ENCODE assay signal across 10 cellular contexts in the genomic region with DNA sequence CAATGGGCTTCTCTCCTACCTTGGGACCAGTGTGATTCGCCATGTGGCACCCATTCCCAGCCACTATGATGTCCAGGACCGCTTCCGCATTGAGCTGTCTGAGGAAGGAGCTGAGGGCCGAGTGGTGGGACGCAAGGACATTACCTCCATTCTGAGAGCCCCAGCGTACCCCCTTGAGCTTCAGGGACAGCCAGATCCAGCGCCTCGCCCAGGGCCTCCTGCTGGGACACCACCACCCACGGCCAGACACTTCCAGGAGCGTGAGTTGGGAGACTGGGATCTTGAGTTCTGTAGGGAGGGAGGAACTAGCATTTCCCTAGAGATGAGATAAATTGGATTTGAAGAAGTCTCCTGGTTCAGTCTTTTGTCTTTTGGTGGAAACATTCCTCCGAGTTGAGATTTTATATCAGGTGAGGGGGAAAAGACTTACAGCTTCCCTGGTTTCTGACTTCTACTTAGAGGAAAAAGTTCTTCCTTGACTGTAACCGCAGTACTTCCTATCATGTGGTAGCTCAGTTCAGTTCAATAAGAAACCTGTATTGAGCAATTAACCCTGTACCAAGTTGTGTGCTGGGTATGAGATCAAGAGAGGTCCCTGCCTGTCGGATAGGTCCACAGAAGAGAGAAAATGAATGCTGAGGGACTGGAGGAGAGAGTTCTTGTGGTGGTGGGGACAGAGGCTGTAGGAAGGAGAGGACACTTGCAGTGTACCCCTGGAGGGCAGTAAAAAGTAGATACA. TPM values are rescaled to one million over a fixed set of nuclear protein-coding genes. Genes with fewer than 3 reads are reported as not detected.
DNase-seq lines count a peak whose midpoint lies in the region; ATAC-seq, FAIRE-seq and TF ChIP-seq lines count a peak whose summit lies in the region.
"Had no signal": no experiment of that assay in that cellular context is flagged by ENCODE, and none has a peak within 500 bp of the region (broad histone marks: within the 10 kb centered on the region; RNA-seq: fewer than 3 reads in every experiment).

No MANE protein-coding gene starts in this region.

- no peak overlapping the region for H3K56ac ChIP-seq in H1 (replicated peaks; ENCODE audit: insufficient read length, low read depth, low read length)

- H3K4me3 ChIP-seq in GM23248 (peak overlapping the region; percentile 89; the same call in 1 of the 2 replicates), Panc1 (ENCODE audit: low read depth in 2 of 2, low read length in 2 of 2) (peak overlapping the region; percentile 80 to 82), H1 (ENCODE audit: extremely low read depth in 1 of 4, insufficient read depth in 2 of 4, low read depth in 3 of 4, low read length in 4 of 4) (peak overlapping the region in 1 of 4 experiments; percentile 75; a peak in 1 of 8 replicates), skeletal muscle cell (ENCODE audit: low read depth, low read length) (peak overlapping the region; percentile 88)

- H4K91ac ChIP-seq in H1 (replicated peaks; ENCODE audit: insufficient read length, low read length): no peak overlapping the region

- H3K36me3 ChIP-seq in GM23248 (ENCODE audit: low read depth): no peaks in the 10 kb centered on the region
- no peaks in the 10 kb centered on the region for H3K36me3 ChIP-seq in Panc1 (ENCODE audit: control insufficient read depth, insufficient read depth, low read length)
- H3K36me3 ChIP-seq in H1 (ENCODE audit: control insufficient read depth in 2 of 4, insufficient read depth in 4 of 4, low read length in 3 of 4): no peaks in the 10 kb centered on the region
- H3K36me3 ChIP-seq: adrenal gland had no signal

- H3K9me2 ChIP-seq in GM23248 (ENCODE audit: insufficient read depth): no peaks in the 10 kb centered on the region

- no peaks in the 10 kb centered on the region for H3K79me2 ChIP-seq in GM23248 (ENCODE audit: insufficient read depth)
- H3K79me2 ChIP-seq in H1 (ENCODE audit: control insufficient read depth in 1 of 2, insufficient read depth in 2 of 2, low read length in 2 of 2): no peaks in the 10 kb centered on the region

- H2AK5ac ChIP-seq in H1 (ENCODE audit: low read depth, low read length): no peak overlapping the region

- H4K20me1 ChIP-seq in GM23248 (ENCODE audit: insufficient read depth) (no peaks in the 10 kb centered on the region), H1 (replicated peaks in 1 of 2; ENCODE audit: control insufficient read depth in 1 of 2, insufficient read depth in 2 of 2, low read length in 2 of 2) (peaks cover 0 to 2% of the 10 kb centered on the region in 2 experiments)

- H3K4ac ChIP-seq in H1 (replicated peaks; ENCODE audit: insufficient read length, low read depth, low read length): no peak overlapping the region

- WGBS in GM23248 (ENCODE audit: low coverage in 1 of 2, low lambda C conversion rate in 2 of 2, missing lambda C conversion rate in 2 of 2), 2 experiments: 90 to 92% methylated on average over 13 of the region's 13 CpGs
- WGBS in H1 (ENCODE audit: extremely low coverage in 1 of 2, insufficient coverage in 1 of 2, insufficient read length in 1 of 2, insufficient replicate concordance in 2 of 2, low coverage in 1 of 2, low lambda C conversion rate in 2 of 2, missing lambda C conversion rate in 1 of 2), 2 experiments: 88% methylated on average over 13 of the region's 13 CpGs; no CpG with 5 or more reads in 1 of the 2 experiments

- TF ChIP-seq EP300 in H1 (IDR thresholded peaks at IDR 0.05; ENCODE audit: borderline replicate concordance in 1 of 2, low read depth in 2 of 2, low read length in 2 of 2): no peak

- TF ChIP-seq RAD21 in H1 (IDR thresholded peaks at IDR 0.05 in 1 of 2, conservative IDR thresholded peaks at IDR 0.05 in 1 of 2; ENCODE audit: low read depth in 2 of 2, low read length in 2 of 2): no peak

- no TSS peak for BruUV-seq in Panc1 (replicated peaks; lab: Mats Ljungman, UMichigan)

- ATAC-seq in Panc1 (no peak), GM21825 (IDR thresholded peaks at IDR 0.05; ENCODE audit: unreplicated experiment) (no peak)

- H2BK5ac ChIP-seq in H1 (ENCODE audit: low read depth, low read length): no peak overlapping the region

- H3K27ac ChIP-seq in GM23248 (no peak overlapping the region), Panc1 (ENCODE audit: low read length) (no peak overlapping the region), H1 (ENCODE audit: low read depth, low read length) (no peak overlapping the region)

- no peak overlapping the region for H3K9ac ChIP-seq in GM23248
- H3K9ac ChIP-seq in H1 (replicated peaks in 1 of 4; ENCODE audit: extremely low read depth in 1 of 4, low read depth in 3 of 4, low read length in 3 of 4): no peak overlapping the region; a peak in 1 of 7 replicates

- no peak overlapping the region for H3K4me2 ChIP-seq in GM23248 (ENCODE audit: unreplicated experiment)
- H3K4me2 ChIP-seq in H1 (ENCODE audit: insufficient read depth in 1 of 2, low read depth in 2 of 2, low read length in 2 of 2): peak overlapping the region; percentile 68 to 94; a peak in 3 of 4 replicates

- H3K18ac ChIP-seq in H1 (ENCODE audit: extremely low read depth, low read length): no peak overlapping the region

- H4K5ac ChIP-seq in H1 (ENCODE audit: insufficient read length, low read depth, low read length): no peak overlapping the region

- H2BK20ac ChIP-seq in H1 (ENCODE audit: low read length): no peak overlapping the region

- H3K14ac ChIP-seq in H1 (ENCODE audit: insufficient read length): no peak overlapping the region

- H2BK15ac ChIP-seq in H1 (ENCODE audit: low read length): peak overlapping the region; percentile 33; the same call in 1 of the 2 replicates

- CTCF ChIA-PET in Panc1 (lab: Charles Lee) (interaction anchor here (1.2 to 1.5 kb wide), 2 partner anchors 19 to 78 kb away, joined by 4 to 6 read pairs; no protein-coding TSS in a partner anchor), H1 (lab: Charles Lee; ENCODE audit: partially characterized antibody) (interaction anchor here (0.9 to 8.8 kb wide), 34 partner anchors 8 to 186 kb away, joined by 3 to 73 read pairs (median 5); partner anchors contain the start of genes ACTL6B, EPO, GIGYF1 and POP7)

- no peak overlapping the region for H4K8ac ChIP-seq in H1 (ENCODE audit: extremely low read depth, insufficient read depth, low read length)

- no peak for FAIRE-seq in H1 (lab: Jason Lieb, UNC)

- no peak for DNase-seq in GM23248
- no peak for DNase-seq in Panc1 (ENCODE audit: low read depth, low spot score)
- DNase-seq in H1 (ENCODE audit: low read depth in 1 of 2, low spot score in 2 of 2): no peak
- DNase-seq in skeletal muscle cell (ENCODE audit: low read depth): no peak
- no peak for DNase-seq in NCI-H1417 treated with DMSO at 0.1 percent for 48 hours (lab: John Stamatoyannopoulos, UW)
- no peak for DNase-seq in stimulated activated CD4-positive, alpha-beta T cell treated with anti-CD3 and anti-CD28 coated beads, Interleukin-4, amount 100 ng/mL, for 4 hours
- DNase-seq in UCSD-AML1 (lab: John Stamatoyannopoulos, UW; ENCODE audit: unreplicated experiment): no peak
- DNase-seq: NK-92 treated with Interleukin-12 subunit alpha and Interleukin-12 subunit beta, amount 100 ng/mL, for 24 hours had no signal

- H3K27me3 ChIP-seq in GM23248 (replicated peaks; ENCODE audit: insufficient read depth) (no peaks in the 10 kb centered on the region), Panc1 (ENCODE audit: control insufficient read depth, insufficient read depth, low read length) (no peaks in the 10 kb centered on the region), H1 (replicated peaks in 1 of 4; ENCODE audit: control insufficient read depth in 3 of 4, extremely low read depth in 1 of 4, insufficient read depth in 3 of 4, low read length in 3 of 4) (no peaks in the 10 kb centered on the region; a peak in 1 of 7 replicates)
- H3K27me3 ChIP-seq: adrenal gland had no signal

- H2BK12ac ChIP-seq in H1 (ENCODE audit: low read depth, low read length): no peak overlapping the region

- H3K79me1 ChIP-seq in H1 (ENCODE audit: low read depth, low read length): no peaks in the 10 kb centered on the region

- H3K23me2 ChIP-seq in H1 (ENCODE audit: low read depth, low read length): peaks cover 5% of the 10 kb centered on the region

- H2AFZ ChIP-seq in GM23248 (no peak overlapping the region), H1 (ENCODE audit: low read length) (no peak overlapping the region)

- no peak overlapping the region for H3K23ac ChIP-seq in H1 (ENCODE audit: insufficient read length)

- intact Hi-C loops in Panc1 (cut with micrococcal nuclease; ENCODE audit: unreplicated experiment): no loop called here

- in situ Hi-C loops in GM23248 (cut with MboI): no loop called here
- in situ Hi-C loops in Panc1 (cut with HindIII; ENCODE audit: low pct_unique_long_range_greater_than_20kb, low sequenced_read_pairs): no loop called here

- peaks cover 6% of the 10 kb centered on the region for H3F3A ChIP-seq in GM23248 (ENCODE audit: insufficient read depth)

- no peak for TF ChIP-seq POLR2A in H1 (IDR thresholded peaks at IDR 0.05; ENCODE audit: control extremely low read depth in 1 of 2, low read depth in 2 of 2, low read length in 2 of 2)

- no peaks in the 10 kb centered on the region for H3K4me1 ChIP-seq in GM23248 (ENCODE audit: insufficient read depth)
- H3K4me1 ChIP-seq in Panc1 (ENCODE audit: control insufficient read depth, insufficient read depth, low read length): peaks cover 5% of the 10 kb centered on the region
- H3K4me1 ChIP-seq in H1 (replicated peaks in 1 of 4; ENCODE audit: control insufficient read depth in 3 of 4, insufficient read depth in 4 of 4, low read length in 3 of 4): peaks cover 0 to 6% (median 2%) of the 10 kb centered on the region in 4 experiments; a peak in 3 of 7 replicates

- POLR2A ChIA-PET in Panc1 (lab: Charles Lee) (interaction anchor here (0.5 kb wide), 1 partner anchor 1131 kb away, joined by 6 read pairs; no protein-coding TSS in a partner anchor), H1 (lab: Charles Lee; ENCODE audit: partially characterized antibody) (interaction anchor here (1.1 to 2.4 kb wide), 6 partner anchors 9 to 215 kb away, joined by 3 to 19 read pairs (median 8); partner anchors contain the start of genes FBXO24, LRCH4 and PCOLCE)

- H2BK120ac ChIP-seq in H1 (replicated peaks; ENCODE audit: low read depth, low read length): no peak overlapping the region

- H3K9me3 ChIP-seq in GM23248 (ENCODE audit: low read depth) (no peaks in the 10 kb centered on the region), Panc1 (ENCODE audit: control insufficient read depth, insufficient read depth, low read depth, low read length) (no peaks in the 10 kb centered on the region), H1 (ENCODE audit: insufficient read depth in 2 of 2, low read depth in 1 of 2, low read length in 1 of 2) (no peaks in the 10 kb centered on the region)
- H3K9me3 ChIP-seq: adrenal gland had no signal

- no peak for TF ChIP-seq CTCF in Panc1 (IDR thresholded peaks at IDR 0.05)
- TF ChIP-seq CTCF in H1 (IDR thresholded peaks at IDR 0.05; ENCODE audit: control extremely low read depth in 1 of 3, insufficient read depth in 1 of 3, low read depth in 1 of 3, low read length in 3 of 3): no peak

RNA-seq across cellular contexts. Expression of gene MOSPD3, which starts 1.3 kb away (rescaled TPM):
- total RNA-seq in GM23248 (2014; rRNA removed; shearing (Covaris generic)): 14.0 and 17.5 TPM in 2 replicates
- 26.5 and 27.1 TPM in 2 replicates for polyA plus RNA-seq in GM23248 (2016; fragmentation: Nextera tagmentation; extraction: Ambion mirVana)
- 25.0 TPM for total RNA-seq in Panc1 (2021; ENCODE audit: unreplicated experiment)
- 39.7 TPM for polyA plus RNA-seq in Panc1 (2012; ENCODE audit: insufficient read length)
- total RNA-seq in H1 (2021; fragmentation: NEBNext Ultra II Directional; extraction: Animal tissue kit (Norgen Biotek cat#: 25700)): 19.3 and 20.7 TPM in 2 replicates
- 21.4 and 45.7 TPM in 2 replicates for polyA plus RNA-seq in H1 (2011; rRNA removed)
- polyA plus RNA-seq in H1 (2011; cell fraction: cytosol; rRNA removed): 10.1 TPM
- 23.8 TPM for polyA plus RNA-seq in H1 (2011; cell fraction: nucleus; rRNA removed)
- 15.9 to 26.5 TPM (median 22.6 TPM) in 4 replicates for polyA plus RNA-seq in H1 (2012, experiment 1 of 2)
- 25.8 TPM for polyA plus RNA-seq in H1 (2012, experiment 2 of 2)
- 19.0 TPM for polyA plus RNA-seq in H1 (2013, experiment 1 of 2)
- polyA plus RNA-seq in H1 (2013, experiment 2 of 2): 17.7 TPM
- 7.0 and 8.1 TPM in 2 replicates for polyA minus RNA-seq in H1 (2011; rRNA and poly(A)+ RNA removed)
- polyA minus RNA-seq in H1 (2011; cell fraction: cytosol; rRNA and poly(A)+ RNA removed): 7.4 TPM
- polyA minus RNA-seq in H1 (2011; cell fraction: nucleus; rRNA and poly(A)+ RNA removed): 8.7 TPM

RNA-seq across cellular contexts. Expression of gene PCOLCE, which starts 11.5 kb away (rescaled TPM):
- total RNA-seq in GM23248 (2014; rRNA removed; shearing (Covaris generic)): 211 and 267 TPM in 2 replicates
- 536 and 544 TPM in 2 replicates for polyA plus RNA-seq in GM23248 (2016; fragmentation: Nextera tagmentation; extraction: Ambion mirVana)
- total RNA-seq in Panc1 (2021; ENCODE audit: unreplicated experiment): 13.8 TPM
- polyA plus RNA-seq in Panc1 (2012; ENCODE audit: insufficient read length): 28.9 TPM
- 69.2 and 70.6 TPM in 2 replicates for total RNA-seq in H1 (2021; fragmentation: NEBNext Ultra II Directional; extraction: Animal tissue kit (Norgen Biotek cat#: 25700))
- polyA plus RNA-seq in H1 (2011; rRNA removed): 21.5 and 46.6 TPM in 2 replicates
- polyA plus RNA-seq in H1 (2011; cell fraction: cytosol; rRNA removed): 26.8 TPM
- 126 TPM for polyA plus RNA-seq in H1 (2011; cell fraction: nucleus; rRNA removed)
- polyA plus RNA-seq in H1 (2012, experiment 1 of 2): 80.3 to 96.2 TPM (median 87.0 TPM) in 4 replicates
- polyA plus RNA-seq in H1 (2012, experiment 2 of 2): 81.2 TPM
- 132 TPM for polyA plus RNA-seq in H1 (2013, experiment 1 of 2)
- polyA plus RNA-seq in H1 (2013, experiment 2 of 2): 122 TPM
- polyA minus RNA-seq in H1 (2011; rRNA and poly(A)+ RNA removed): 7.8 and 13.1 TPM in 2 replicates
- polyA minus RNA-seq in H1 (2011; cell fraction: cytosol; rRNA and poly(A)+ RNA removed): 27.5 TPM
- polyA minus RNA-seq in H1 (2011; cell fraction: nucleus; rRNA and poly(A)+ RNA removed): 29.2 TPM

RNA-seq across cellular contexts. Expression of gene FBXO24, which starts 27.5 kb away (rescaled TPM):
- total RNA-seq in GM23248 (2014; rRNA removed; shearing (Covaris generic)): 0.43 and 0.89 TPM in 2 replicates
- polyA plus RNA-seq in GM23248 (2016; fragmentation: Nextera tagmentation; extraction: Ambion mirVana): 0.11 and 0.38 TPM in 2 replicates
- total RNA-seq in Panc1 (2021; ENCODE audit: unreplicated experiment): 0.59 TPM
- 1.2 TPM for polyA plus RNA-seq in Panc1 (2012; ENCODE audit: insufficient read length)
- total RNA-seq in H1 (2021; fragmentation: NEBNext Ultra II Directional; extraction: Animal tissue kit (Norgen Biotek cat#: 25700)): 0.35 and 0.59 TPM in 2 replicates
- polyA plus RNA-seq in H1 (2011; rRNA removed): 0.57 and 0.83 TPM in 2 replicates
- polyA plus RNA-seq in H1 (2011; cell fraction: cytosol; rRNA removed): 0.57 TPM
- polyA plus RNA-seq in H1 (2011; cell fraction: nucleus; rRNA removed): 1.4 TPM
- 0.80 to 1.5 TPM (median 1.1 TPM) in 4 replicates for polyA plus RNA-seq in H1 (2012, experiment 1 of 2)
- 0.17 TPM for polyA plus RNA-seq in H1 (2012, experiment 2 of 2)
- polyA plus RNA-seq in H1 (2013, experiment 1 of 2): 0.39 TPM
- polyA plus RNA-seq in H1 (2013, experiment 2 of 2): 0.28 TPM
- 0.66 and 0.95 TPM in 2 replicates for polyA minus RNA-seq in H1 (2011; rRNA and poly(A)+ RNA removed)
- not detected for polyA minus RNA-seq in H1 (2011; cell fraction: cytosol; rRNA and poly(A)+ RNA removed)
- 0.30 TPM for polyA minus RNA-seq in H1 (2011; cell fraction: nucleus; rRNA and poly(A)+ RNA removed)

RNA-seq across cellular contexts. Expression of gene LRCH4, which starts 27.7 kb away (rescaled TPM):
- 13.6 and 29.2 TPM in 2 replicates for total RNA-seq in GM23248 (2014; rRNA removed; shearing (Covaris generic))
- polyA plus RNA-seq in GM23248 (2016; fragmentation: Nextera tagmentation; extraction: Ambion mirVana) (11.0 and 12.9 TPM in 2 replicates), H1 (2011; rRNA removed) (15.5 and 36.5 TPM in 2 replicates)
- total RNA-seq in Panc1 (2021; ENCODE audit: unreplicated experiment): 66.4 TPM
- 51.5 TPM for polyA plus RNA-seq in Panc1 (2012; ENCODE audit: insufficient read length)
- 34.5 and 36.6 TPM in 2 replicates for total RNA-seq in H1 (2021; fragmentation: NEBNext Ultra II Directional; extraction: Animal tissue kit (Norgen Biotek cat#: 25700))
- polyA plus RNA-seq in H1 (2011; cell fraction: cytosol; rRNA removed): 14.3 TPM
- polyA plus RNA-seq in H1 (2011; cell fraction: nucleus; rRNA removed): 126 TPM
- 16.5 to 30.3 TPM (median 28.4 TPM) in 4 replicates for polyA plus RNA-seq in H1 (2012, experiment 1 of 2)
- polyA plus RNA-seq in H1 (2012, experiment 2 of 2): 20.6 TPM
- 30.9 TPM for polyA plus RNA-seq in H1 (2013, experiment 1 of 2)
- 27.8 TPM for polyA plus RNA-seq in H1 (2013, experiment 2 of 2)
- polyA minus RNA-seq in H1 (2011; rRNA and poly(A)+ RNA removed): 10.6 and 13.2 TPM in 2 replicates
- 26.1 TPM for polyA minus RNA-seq in H1 (2011; cell fraction: cytosol; rRNA and poly(A)+ RNA removed)
- 45.6 TPM for polyA minus RNA-seq in H1 (2011; cell fraction: nucleus; rRNA and poly(A)+ RNA removed)

RNA-seq across cellular contexts. Expression of gene TFR2, which starts 27.7 kb away (rescaled TPM):
- 0.11 and 0.51 TPM in 2 replicates for total RNA-seq in GM23248 (2014; rRNA removed; shearing (Covaris generic))
- polyA plus RNA-seq in GM23248 (2016; fragmentation: Nextera tagmentation; extraction: Ambion mirVana) (0.28 and 0.79 TPM in 2 replicates), H1 (2011; rRNA removed) (4.6 and 6.0 TPM in 2 replicates)
- total RNA-seq in Panc1 (2021; ENCODE audit: unreplicated experiment): 9.1 TPM
- polyA plus RNA-seq in Panc1 (2012; ENCODE audit: insufficient read length): 10.8 TPM
- 4.9 and 5.7 TPM in 2 replicates for total RNA-seq in H1 (2021; fragmentation: NEBNext Ultra II Directional; extraction: Animal tissue kit (Norgen Biotek cat#: 25700))
- 4.0 TPM for polyA plus RNA-seq in H1 (2011; cell fraction: cytosol; rRNA removed)
- polyA plus RNA-seq in H1 (2011; cell fraction: nucleus; rRNA removed): 17.7 TPM
- polyA plus RNA-seq in H1 (2012, experiment 1 of 2): 5.4 to 7.4 TPM (median 6.2 TPM) in 4 replicates
- polyA plus RNA-seq in H1 (2012, experiment 2 of 2): 3.3 TPM
- 4.0 TPM for polyA plus RNA-seq in H1 (2013, experiment 1 of 2)
- polyA plus RNA-seq in H1 (2013, experiment 2 of 2): 3.5 TPM
- polyA minus RNA-seq in H1 (2011; rRNA and poly(A)+ RNA removed): 1.5 and 3.4 TPM in 2 replicates
- 4.3 TPM for polyA minus RNA-seq in H1 (2011; cell fraction: cytosol; rRNA and poly(A)+ RNA removed)
- 7.1 TPM for polyA minus RNA-seq in H1 (2011; cell fraction: nucleus; rRNA and poly(A)+ RNA removed)
